Comparison of ENCODE assay signal across 13 cellular contexts in genomic region chr22:35970601-35971417, GRCh38. TPM values are rescaled to one million over a fixed set of nuclear protein-coding genes. Genes with fewer than 3 reads are reported as not detected.
DNase-seq lines count a peak whose midpoint lies in the region; ATAC-seq, FAIRE-seq and TF ChIP-seq lines count a peak whose summit lies in the region.
"Had no signal": no experiment of that assay in that cellular context is flagged by ENCODE, and none has a peak within 500 bp of the region (broad histone marks: within the 10 kb centered on the region; RNA-seq: fewer than 3 reads in every experiment).

No MANE protein-coding gene starts in this region.

- H3K4me3 Mint-ChIP-seq in astrocyte (ENCODE audit: unreplicated experiment) (no peak overlapping the region), mesothelial cell of epicardium (peak overlapping the region; percentile 23)
- no peak overlapping the region for H3K4me3 Mint-ChIP-seq in activated T-cell treated with anti-CD3 and anti-CD28 coated beads, Interleukin-2, amount 50 U/mL, for 72 hours

- peaks cover 83% of the 10 kb centered on the region for H3K79me2 ChIP-seq in astrocyte (ENCODE audit: insufficient read depth, low read length)

- H3K4me1 Mint-ChIP-seq in astrocyte (ENCODE audit: low read depth, unreplicated experiment) = peaks cover 25% of the 10 kb centered on the region
- peaks cover 76% of the 10 kb centered on the region for H3K4me1 Mint-ChIP-seq in mesothelial cell of epicardium
- H3K4me1 Mint-ChIP-seq in activated T-cell treated with anti-CD3 and anti-CD28 coated beads, Interleukin-2, amount 50 U/mL, for 72 hours (ENCODE audit: low read depth) = no peaks in the 10 kb centered on the region

- TF ChIP-seq CTCF in astrocyte (IDR thresholded peaks at IDR 0.05; ENCODE audit: insufficient read depth, low read depth, low read length) (no peak), mesothelial cell of epicardium (IDR thresholded peaks at IDR 0.05; ENCODE audit: unreplicated experiment) (no peak), upper lobe of left lung (IDR thresholded peaks at IDR 0.05) (no peak)

- H3K27me3 ChIP-seq in astrocyte (ENCODE audit: insufficient read depth, low read length) = no peaks in the 10 kb centered on the region
- no peaks in the 10 kb centered on the region for H3K27me3 ChIP-seq in upper lobe of left lung

- FAIRE-seq in astrocyte (lab: Jason Lieb, UNC) = no peak
- no peak for FAIRE-seq in H54 (lab: Jason Lieb, UNC)
- FAIRE-seq: frontal cortex had no signal

- no peak overlapping the region for H3K27ac Mint-ChIP-seq in astrocyte (ENCODE audit: unreplicated experiment)
- H3K27ac Mint-ChIP-seq in mesothelial cell of epicardium = peak overlapping the region; percentile 93
- H3K27ac Mint-ChIP-seq in activated T-cell treated with anti-CD3 and anti-CD28 coated beads, Interleukin-2, amount 50 U/mL, for 72 hours = no peak overlapping the region

- peak overlapping the region; percentile 64 for H3K27ac ChIP-seq in astrocyte (ENCODE audit: low read depth, low read length)
- H3K27ac ChIP-seq in upper lobe of left lung = peak overlapping the region in 3 of 4 donors; percentile 31 to 81 (median 33)

- H2AFZ ChIP-seq in astrocyte (ENCODE audit: low read depth, low read length) = no peak overlapping the region

- no peaks in the 10 kb centered on the region for H3K9me3 ChIP-seq in astrocyte (ENCODE audit: insufficient read depth, low read depth, low read length)
- H3K9me3 ChIP-seq in upper lobe of left lung = no peaks in the 10 kb centered on the region

- TF ChIP-seq EP300 in upper lobe of left lung (IDR thresholded peaks at IDR 0.05) = no peak

- WGBS in upper lobe of left lung, 2 donors = 72 to 85% methylated on average over 4 of the region's 4 CpGs

- H3K4me3 ChIP-seq in astrocyte (ENCODE audit: insufficient read depth, low read depth, low read length) = peak overlapping the region; percentile 12
- H3K4me3 ChIP-seq in upper lobe of left lung = no peak overlapping the region

- H3K4me2 ChIP-seq in astrocyte (ENCODE audit: low read length) = peak overlapping the region; percentile 75

- H3K4me1 ChIP-seq in astrocyte (ENCODE audit: insufficient read depth, low read length) = peaks cover 36% of the 10 kb centered on the region
- H3K4me1 ChIP-seq in upper lobe of left lung = peaks cover 30 to 45% (median 36%) of the 10 kb centered on the region in 4 donors

- H3K36me3 ChIP-seq in astrocyte (ENCODE audit: insufficient read depth, low read length) (no peaks in the 10 kb centered on the region), upper lobe of left lung (no peaks in the 10 kb centered on the region)

- H3K27me3 Mint-ChIP-seq in astrocyte (ENCODE audit: low read depth, unreplicated experiment) (no peaks in the 10 kb centered on the region), mesothelial cell of epicardium (ENCODE audit: low read depth) (no peaks in the 10 kb centered on the region)
- peaks cover 7% of the 10 kb centered on the region for H3K27me3 Mint-ChIP-seq in activated T-cell treated with anti-CD3 and anti-CD28 coated beads, Interleukin-2, amount 50 U/mL, for 72 hours (ENCODE audit: low read depth)

- H3K36me3 Mint-ChIP-seq in astrocyte (ENCODE audit: low read depth, unreplicated experiment) (no peaks in the 10 kb centered on the region), mesothelial cell of epicardium (peaks cover 5% of the 10 kb centered on the region)
- no peaks in the 10 kb centered on the region for H3K36me3 Mint-ChIP-seq in activated T-cell treated with anti-CD3 and anti-CD28 coated beads, Interleukin-2, amount 50 U/mL, for 72 hours (ENCODE audit: insufficient read depth in 2 of 2)

- peak overlapping the region; percentile 36 for H3K9ac ChIP-seq in astrocyte (ENCODE audit: low read length)

- TF ChIP-seq POLR2A in upper lobe of left lung (IDR thresholded peaks at IDR 0.05) = no peak
- no peak for TF ChIP-seq POLR2A in H54 (IDR thresholded peaks at IDR 0.05; ENCODE audit: low read depth, low read length)

- no peak for ATAC-seq in upper lobe of left lung (ENCODE audit: low FRiP score in 2 of 2)
- ATAC-seq in HG03565 (IDR thresholded peaks at IDR 0.05; ENCODE audit: unreplicated experiment) = no peak
- no peak for ATAC-seq in activated T-cell treated with anti-CD3 and anti-CD28 coated beads, Interleukin-2, amount 50 U/mL, for 72 hours (replicated peaks in 1 of 2)

- no peaks in the 10 kb centered on the region for H3K9me3 Mint-ChIP-seq in astrocyte (ENCODE audit: unreplicated experiment)
- H3K9me3 Mint-ChIP-seq in mesothelial cell of epicardium = peaks cover 3% of the 10 kb centered on the region
- no peaks in the 10 kb centered on the region for H3K9me3 Mint-ChIP-seq in activated T-cell treated with anti-CD3 and anti-CD28 coated beads, Interleukin-2, amount 50 U/mL, for 72 hours

- DNase-seq in NCI-H2107 treated with DMSO at 0.1 percent for 48 hours (lab: John Stamatoyannopoulos, UW; ENCODE audit: unreplicated experiment) = peak; percentile 12
- DNase-seq in NCI-H2107 (lab: John Stamatoyannopoulos, UW) = no peak
- no peak for DNase-seq in astrocyte (ENCODE audit: low read depth)
- DNase-seq in mesothelial cell of epicardium (ENCODE audit: low spot score in 2 of 2, unreplicated experiment in 2 of 2) = no peak
- DNase-seq in upper lobe of left lung = no peak
- DNase-seq in H54 (ENCODE audit: insufficient read length, low spot score) = no peak
- no peak for DNase-seq in activated T-cell treated with anti-CD3 and anti-CD28 coated beads, Interleukin-2, amount 50 U/mL, for 72 hours
- DNase-seq: activated gamma-delta T cell treated with Interleukin-2 at 50 U/mL for 16 hours; NCI-H1105; stimulated activated CD4-positive, alpha-beta T cell treated with anti-CD3 and anti-CD28 coated beads, Interleukin-2, amount 100 ng/mL, for 48 hours; stimulated activated naive CD4-positive, alpha-beta T cell had no signal

- peaks cover 14% of the 10 kb centered on the region for H4K20me1 ChIP-seq in astrocyte (ENCODE audit: insufficient read depth, low read length)

RNA-seq across cellular contexts. Expression of gene RBFOX2, which starts 57.8 kb away (rescaled TPM):
- total RNA-seq in astrocyte = 169 and 177 TPM in 2 replicates
- 209 to 212 TPM (median 210 TPM) in 3 replicates for total RNA-seq in mesothelial cell of epicardium
- 10 to 100 TPM; 47.8 to 86.4 (median 54.5) TPM for total RNA-seq in upper lobe of left lung
- 1 to 10 TPM; 2.3 to 4.4 TPM for total RNA-seq in activated T-cell treated with anti-CD3 and anti-CD28 coated beads, Interleukin-2, amount 50 U/mL, for 72 hours

Comparison
In these comparisons a context has a peak if more than half of its experiments do, and no peak if none do; other contexts are left out.
1. RNA of gene RBFOX2, which starts 57.8 kb away (total RNA-seq): 209 to 212 TPM in mesothelial cell of epicardium, 169 to 177 TPM in astrocyte and 47.8 to 86.4 TPM in upper lobe of left lung; 2.3 to 4.4 TPM in activated T-cell treated with anti-CD3 and anti-CD28 coated beads, Interleukin-2, amount 50 U/mL, for 72 hours; every median in the first group is over 4 times any median in the second.